9 cellular contexts compared by ENCODE assay signal in the genomic region with DNA sequence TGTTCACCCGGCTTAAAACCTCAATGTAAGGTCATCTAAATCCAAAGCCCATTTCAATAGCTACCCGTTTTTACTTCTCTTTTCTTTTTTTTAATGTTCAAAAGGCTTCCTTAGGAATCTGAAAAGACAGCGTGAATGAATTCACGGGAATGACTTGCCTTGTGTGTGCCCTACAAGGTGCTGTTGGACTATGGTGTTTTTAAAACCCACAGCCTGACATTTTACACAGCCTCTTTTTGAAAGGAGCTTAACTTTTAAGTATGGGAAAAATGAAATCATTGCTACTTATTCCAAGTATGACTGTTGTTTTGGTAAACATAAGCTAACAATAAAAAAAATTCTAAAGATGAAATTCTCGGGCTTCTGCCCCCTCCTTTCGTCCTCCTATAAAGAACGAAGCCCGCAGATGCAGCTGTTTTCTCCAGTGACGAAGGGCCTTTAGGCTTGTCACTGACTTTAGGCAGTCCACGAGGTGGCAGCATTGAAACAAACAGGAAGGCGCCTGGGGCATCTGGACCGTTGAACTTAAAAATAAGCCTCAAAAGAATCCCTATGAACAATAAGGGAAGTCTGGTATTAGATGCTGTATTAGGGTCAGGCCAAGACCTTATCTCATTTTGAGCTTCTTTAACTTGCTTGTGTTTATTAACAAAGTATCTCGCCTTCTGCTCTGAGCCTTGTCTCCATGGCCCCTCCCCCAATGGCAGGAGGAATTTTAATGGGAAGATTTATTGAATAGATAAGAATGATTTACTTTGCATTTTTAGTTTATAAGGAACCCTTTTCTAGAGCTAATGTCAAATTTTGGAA.
A peak's percentile ranks its signal among the peaks of the same experiment; 100 is the strongest.
DNase-seq lines count a peak whose midpoint lies in the region; ATAC-seq and TF ChIP-seq lines count a peak whose summit lies in the region.
"Had no signal": no experiment of that assay in that cellular context is flagged by ENCODE, and none has a peak within 500 bp of the region (broad histone marks: within the 10 kb centered on the region; RNA-seq: fewer than 3 reads in every experiment).

No MANE protein-coding gene starts in this region.

- peak; percentile 47 for DNase-seq in BJ (ENCODE audit: low read depth)
- peak; percentile 33 for DNase-seq in GM19238 (ENCODE audit: insufficient read length, low spot score)
- peak; percentile 44 for DNase-seq in NT2/D1 (ENCODE audit: low read depth, low spot score)
- DNase-seq in activated T-cell treated with anti-CD3 and anti-CD28 coated beads for 1 hour (ENCODE audit: low read depth) = peak; percentile 70
- DNase-seq in naive B cell = peak; percentile 3
- DNase-seq in stimulated activated CD8-positive, alpha-beta memory T cell treated with anti-CD3 and anti-CD28 coated beads, Interleukin-7, amount 100 ng/mL, for 4 hours (ENCODE audit: low read depth in 2 of 2) = peak; percentile 53 to 67

- no peaks in the 10 kb centered on the region for H3K36me3 Mint-ChIP-seq in naive B cell
- H3K36me3 Mint-ChIP-seq: IgD-negative memory B cell had no signal

- POLR2A ChIA-PET in BJ (lab: Charles Lee) = interaction anchor here (0.6 to 1.4 kb wide), 5 partner anchors 40 to 188 kb away, joined by 3 to 4 read pairs (median 3); no protein-coding TSS in a partner anchor

- peak; percentile 83 for ATAC-seq in HG03520 (IDR thresholded peaks at IDR 0.05; ENCODE audit: unreplicated experiment)
- ATAC-seq in esophagus mucosa = peak; percentile 82
- ATAC-seq in naive B cell (ENCODE audit: low read depth in 2 of 2) = peak; percentile 64 to 79

- H3K4me3 ChIP-seq in BJ (ENCODE audit: low read depth, low read length) (no peak overlapping the region), NT2/D1 (ENCODE audit: insufficient read length, low read depth) (no peak overlapping the region)

- H3K27ac Mint-ChIP-seq in naive B cell = peak overlapping the region in 1 of 6 donors; percentile 33

- no peaks in the 10 kb centered on the region for H3K9me3 Mint-ChIP-seq in naive B cell
- H3K9me3 Mint-ChIP-seq: IgD-negative memory B cell had no signal

- H3K9ac ChIP-seq in NT2/D1 (ENCODE audit: insufficient read length, low read depth) = no peak overlapping the region

- H3K4me1 ChIP-seq in NT2/D1 (ENCODE audit: insufficient read depth, insufficient read length) = no peaks in the 10 kb centered on the region

- H3K27me3 ChIP-seq in BJ (ENCODE audit: control insufficient read depth, insufficient read depth, low read length) (no peaks in the 10 kb centered on the region), NT2/D1 (ENCODE audit: insufficient read depth, insufficient read length) (no peaks in the 10 kb centered on the region)

- H3K36me3 ChIP-seq in BJ (ENCODE audit: control insufficient read depth, insufficient read depth, low read length) (peaks cover 16% of the 10 kb centered on the region), NT2/D1 (ENCODE audit: insufficient read depth, insufficient read length, low read length) (no peaks in the 10 kb centered on the region)

- H3K4me1 Mint-ChIP-seq in naive B cell = no peaks in the 10 kb centered on the region

- no peaks in the 10 kb centered on the region for H3K9me3 ChIP-seq in NT2/D1 (ENCODE audit: insufficient read depth, low read length)

- TF ChIP-seq CTCF in BJ (IDR thresholded peaks at IDR 0.05; ENCODE audit: insufficient read depth, low read depth, low read length) = peak; percentile 81

- peaks cover 8 to 19% (median 10%) of the 10 kb centered on the region in 3 donors for H3K27me3 Mint-ChIP-seq in naive B cell

- no peak overlapping the region for H3K4me3 Mint-ChIP-seq in naive B cell

- CTCF ChIA-PET in BJ (lab: Yijun Ruan, JAX) = interaction anchor here (0.8 to 2.7 kb wide), 34 partner anchors 10 to 1445 kb away, joined by 3 to 18 read pairs (median 4); partner anchors contain the start of gene NRP1

Comparison
In these comparisons a context has a peak if more than half of its experiments do, and no peak if none do; other contexts are left out.
1. DNase-seq: peak in every context shown above with its lines; median percentile 70 in activated T-cell treated with anti-CD3 and anti-CD28 coated beads for 1 hour; 60 in stimulated activated CD8-positive, alpha-beta memory T cell treated with anti-CD3 and anti-CD28 coated beads, Interleukin-7, amount 100 ng/mL, for 4 hours; 47 in BJ; 44 in NT2/D1; 33 in GM19238; 3 in naive B cell.